12 cellular contexts compared by ENCODE assay signal in genomic region chr20:17636523-17637412, GRCh38. TPM values are rescaled to one million over a fixed set of nuclear protein-coding genes. Genes with fewer than 3 reads are reported as not detected.
A peak's percentile ranks its signal among the peaks of the same experiment; 100 is the strongest.
DNase-seq lines count a peak whose midpoint lies in the region; TF ChIP-seq lines count a peak whose summit lies in the region.
"Had no signal": no experiment of that assay in that cellular context is flagged by ENCODE, and none has a peak within 500 bp of the region (broad histone marks: within the 10 kb centered on the region; RNA-seq: fewer than 3 reads in every experiment).

No MANE protein-coding gene starts in this region.

- peaks cover 43% of the 10 kb centered on the region for H3K4me1 ChIP-seq in testis
- no peaks in the 10 kb centered on the region for H3K4me1 ChIP-seq in mammary epithelial cell (ENCODE audit: insufficient read depth, low read length)

- no peaks in the 10 kb centered on the region for H4K20me1 ChIP-seq in mammary epithelial cell (ENCODE audit: insufficient read depth, low read length)

- H3K9me3 Mint-ChIP-seq in osteocyte (ENCODE audit: unreplicated experiment), result no peaks in the 10 kb centered on the region
- H3K9me3 Mint-ChIP-seq: activated T-cell treated with anti-CD3 and anti-CD28 coated beads, Interleukin-2, amount 50 U/mL, for 4 hours had no signal

- CTCF ChIA-PET in RWPE1 (lab: Yijun Ruan, JAX) (no interaction called here), mammary epithelial cell (lab: Charles Lee; ENCODE audit: low non-redundant PET) (no interaction called here)

- no peaks in the 10 kb centered on the region for H3K27me3 Mint-ChIP-seq in osteocyte (ENCODE audit: unreplicated experiment)

- intact Hi-C loops in head of caudate nucleus (cut with DNase I) (loop anchor here (5.0 kb wide), 1 partner anchor 46 kb away; the partner anchor contains the start of gene RRBP1), testis (cut with DNase I; ENCODE audit: low total_unique reads) (no loop called here), mammary epithelial cell (cut with micrococcal nuclease) (no loop called here)

- H2AFZ ChIP-seq in mammary epithelial cell (ENCODE audit: low read depth, low read length), result no peak overlapping the region

- in situ Hi-C loops in mammary epithelial cell (cut with MboI; ENCODE audit: low sequenced_read_pairs in 2 of 2), result no loop called here

- H3K9me3 ChIP-seq in testis (no peaks in the 10 kb centered on the region), mammary epithelial cell (replicated peaks; ENCODE audit: insufficient read depth, low read length) (no peaks in the 10 kb centered on the region)
- H3K9me3 ChIP-seq: pancreas had no signal

- 47 to 56% methylated on average over 17 to 23 of the region's 24 CpGs for WGBS in testis, 2 donors
- WGBS in mammary epithelial cell (ENCODE audit: low coverage, missing lambda C conversion rate), result 92% methylated on average over 8 of the region's 24 CpGs

- no peaks in the 10 kb centered on the region for H3K27me3 ChIP-seq in H7 (ENCODE audit: control insufficient read depth, insufficient read depth, low read length)
- H3K27me3 ChIP-seq in testis, result no peaks in the 10 kb centered on the region
- H3K27me3 ChIP-seq in mammary epithelial cell (ENCODE audit: insufficient read depth, low read length), result no peaks in the 10 kb centered on the region
- H3K27me3 ChIP-seq: pancreas had no signal

- H3K4me1 Mint-ChIP-seq in osteocyte (ENCODE audit: unreplicated experiment), result peaks cover 2% of the 10 kb centered on the region

- POLR2A ChIA-PET in RWPE1 (lab: Yijun Ruan, JAX; ENCODE audit: low non-redundant PET), result no interaction called here

- no peak overlapping the region for H3K4me2 ChIP-seq in mammary epithelial cell (ENCODE audit: insufficient read depth, low read depth, low read length)

- TF ChIP-seq POLR2A in testis (IDR thresholded peaks at IDR 0.05), result no peak

- H3K79me2 ChIP-seq in mammary epithelial cell (ENCODE audit: insufficient read depth, low read length), result peaks cover 40% of the 10 kb centered on the region

- H3K27ac Mint-ChIP-seq in osteocyte (ENCODE audit: unreplicated experiment), result peak overlapping the region; percentile 41

- H3K9ac ChIP-seq in mammary epithelial cell (ENCODE audit: insufficient read depth, low read length), result no peak overlapping the region

- no TSS peak for BruUV-seq in mammary epithelial cell (replicated peaks; lab: Mats Ljungman, UMichigan)

- TF ChIP-seq CTCF in RWPE1 (conservative IDR thresholded peaks at IDR 0.05; ENCODE audit: low read depth) (no peak), osteocyte (IDR thresholded peaks at IDR 0.05) (no peak), testis (IDR thresholded peaks at IDR 0.05) (no peak), mammary epithelial cell (conservative IDR thresholded peaks at IDR 0.05 in 1 of 2, IDR thresholded peaks at IDR 0.05 in 1 of 2; ENCODE audit: extremely low read depth in 1 of 2, insufficient read depth in 1 of 2, low read depth in 1 of 2, low read length in 2 of 2) (no peak)

- H3K27ac ChIP-seq in RWPE1 (peak overlapping the region; percentile 4; the same call in 1 of the 2 replicates), testis (no peak overlapping the region), mammary epithelial cell (ENCODE audit: insufficient read depth, low read depth, low read length) (no peak overlapping the region)
- H3K27ac ChIP-seq: pancreas had no signal

- H3K4me3 ChIP-seq in H7 (ENCODE audit: insufficient read depth, low read depth, low read length) (no peak overlapping the region), testis (no peak overlapping the region), mammary epithelial cell (replicated peaks in 1 of 3; ENCODE audit: insufficient read depth in 1 of 3, low read depth in 2 of 3, low read length in 3 of 3) (no peak overlapping the region)
- H3K4me3 ChIP-seq: pancreas had no signal

- peaks cover 32% of the 10 kb centered on the region for H3K36me3 Mint-ChIP-seq in osteocyte (ENCODE audit: unreplicated experiment)

- no peak overlapping the region for H3K4me3 Mint-ChIP-seq in osteocyte (ENCODE audit: unreplicated experiment)
- H3K4me3 Mint-ChIP-seq: activated T-cell treated with anti-CD3 and anti-CD28 coated beads, Interleukin-2, amount 50 U/mL, for 4 hours had no signal

- dilution Hi-C loops in mammary epithelial cell (cut with HindIII; ENCODE audit: low sequenced_read_pairs), result loop anchor here (5.0 kb wide), 1 partner anchor 129 kb away; no protein-coding TSS in a partner anchor

- peaks cover 29% of the 10 kb centered on the region for H3K36me3 ChIP-seq in H7 (replicated peaks; ENCODE audit: control insufficient read depth, insufficient read depth, low read length)
- H3K36me3 ChIP-seq in testis (ENCODE audit: low read depth, missing control alignments), result no peaks in the 10 kb centered on the region
- peaks cover 35% of the 10 kb centered on the region for H3K36me3 ChIP-seq in mammary epithelial cell (ENCODE audit: insufficient read depth, low read length)

- DNase-seq in H7 (peak; percentile 93), RWPE1 (ENCODE audit: low spot score) (no peak), head of caudate nucleus (peak; percentile 60 to 93 (median 86)), osteocyte (ENCODE audit: extremely low spot score, unreplicated experiment) (no peak), cerebellar cortex (ENCODE audit: low spot score) (no peak), DMS114 treated with DMSO at 0.1 percent for 48 hours (lab: John Stamatoyannopoulos, UW; ENCODE audit: unreplicated experiment) (no peak), testis (no peak), mammary epithelial cell (no peak)
- DNase-seq: activated T-cell treated with anti-CD3 and anti-CD28 coated beads, Interleukin-2, amount 50 U/mL, for 4 hours; KBM-7; T1000 had no signal

RNA-seq across cellular contexts. Expression of gene RRBP1, which starts 45.3 kb away (rescaled TPM):
- 79.2 and 83.1 TPM in 2 replicates for total RNA-seq in H7 (2014; rRNA removed; shearing (Covaris generic))
- total RNA-seq in osteocyte (307 and 312 TPM in 2 replicates), testis (100 to 1,000 TPM; 144 to 146 TPM), mammary epithelial cell (100 to 1,000 TPM in 1 of 2 donors, 10 to 100 TPM in 1; 85.2 to 230 TPM)
- polyA plus RNA-seq in testis (ENCODE audit: insufficient read depth, low read depth, low replicate concordance) (93.8 TPM), mammary epithelial cell (82.9 TPM)
- polyA minus RNA-seq in mammary epithelial cell, result 145 TPM

Comparison
In these comparisons a context has a peak if more than half of its experiments do, and no peak if none do; other contexts are left out.
1. DNase-seq: peak in H7 (single experiment) and head of caudate nucleus (42 of 42); none in RWPE1 (single experiment), osteocyte (single experiment), cerebellar cortex (single experiment), DMS114 treated with DMSO at 0.1 percent for 48 hours (single experiment), testis (single experiment) and mammary epithelial cell (single experiment).